16 cellular contexts compared by ENCODE assay signal in genomic region chr2:42959993-42960834, GRCh38.
DNase-seq lines count a peak whose midpoint lies in the region; ATAC-seq and TF ChIP-seq lines count a peak whose summit lies in the region.
"Had no signal": no experiment of that assay in that cellular context is flagged by ENCODE, and none has a peak within 500 bp of the region (broad histone marks: within the 10 kb centered on the region; RNA-seq: fewer than 3 reads in every experiment).

No MANE protein-coding gene starts in this region.

- H2AK9ac ChIP-seq in IMR-90 (replicated peaks; ENCODE audit: low read depth, low read length, poor library complexity): peak overlapping the region; percentile 29

- H3K9me1 ChIP-seq in IMR-90 (ENCODE audit: insufficient read depth, low read length): peaks cover 14% of the 10 kb centered on the region; the same call in 1 of the 2 replicates

- peak overlapping the region; percentile 82 for H3K4ac ChIP-seq in IMR-90 (ENCODE audit: low read depth, low read length)

- 96% methylated on average over 4 of the region's 10 CpGs; no CpG with 5 or more reads in 1 of the 2 experiments for WGBS in IMR-90 (ENCODE audit: extremely low coverage in 2 of 2, insufficient read length in 1 of 2), 2 experiments
- 42 to 72% methylated on average over 2 to 5 of the region's 10 CpGs for WGBS in esophagus squamous epithelium, 2 donors

- in situ Hi-C loops in IMR-90 (cut with MboI; ENCODE audit: low sequenced_read_pairs): no loop called here

- H2BK15ac ChIP-seq in IMR-90 (ENCODE audit: low read depth, low read length): peak overlapping the region; percentile 49; the same call in 1 of the 3 replicates

- H3K9me3 ChIP-seq in IMR-90 (ENCODE audit: control insufficient read depth, insufficient read depth, low read length) (no peaks in the 10 kb centered on the region), esophagus squamous epithelium (no peaks in the 10 kb centered on the region)

- TF ChIP-seq POLR2A in IMR-90 (IDR thresholded peaks at IDR 0.05; ENCODE audit: low read depth, low read length): no peak
- no peak for TF ChIP-seq POLR2A in esophagus squamous epithelium (IDR thresholded peaks at IDR 0.05)

- H3K27ac Mint-ChIP-seq in naive B cell: peak overlapping the region in 4 of 6 donors; percentile 14 to 91 (median 50)
- H3K27ac Mint-ChIP-seq in activated T-helper 17 cell treated with anti-CD3 and anti-CD28 coated beads, Interleukin-2, amount 50 U/mL, for 72 hours: no peak overlapping the region
- H3K27ac Mint-ChIP-seq: activated CD8-positive, alpha-beta T cell treated with anti-CD3 and anti-CD28 coated beads, Interleukin-2, amount 10 ng/mL, durations not matched to agents 7 days and 5 days; CD4-positive, CD25-positive, alpha-beta regulatory T cell had no signal

- dilution Hi-C loops in IMR-90 (cut with HindIII; ENCODE audit: low sequenced_read_pairs, unreplicated experiment): no loop called here

- no peak for TF ChIP-seq RAD21 in IMR-90 (IDR thresholded peaks at IDR 0.05; ENCODE audit: low read length)

- H3K9me3 Mint-ChIP-seq in naive B cell: peaks cover 0 to 3% (median 0%) of the 10 kb centered on the region in 7 donors
- H3K9me3 Mint-ChIP-seq in activated T-helper 17 cell treated with anti-CD3 and anti-CD28 coated beads, Interleukin-2, amount 50 U/mL, for 72 hours: no peaks in the 10 kb centered on the region
- H3K9me3 Mint-ChIP-seq: CD4-positive, CD25-positive, alpha-beta regulatory T cell; central memory CD8-positive, alpha-beta T cell had no signal

- H2BK20ac ChIP-seq in IMR-90 (ENCODE audit: low read depth, low read length): peak overlapping the region; percentile 71

- no peaks in the 10 kb centered on the region for H4K20me1 ChIP-seq in IMR-90 (ENCODE audit: insufficient read depth, low read length)

- no peak for TF ChIP-seq CTCF in IMR-90 (conservative IDR thresholded peaks at IDR 0.05; ENCODE audit: low read depth, low read length)
- no peak for TF ChIP-seq CTCF in esophagus squamous epithelium (IDR thresholded peaks at IDR 0.05)

- peak overlapping the region; percentile 74 for H2BK120ac ChIP-seq in IMR-90 (ENCODE audit: low read depth, low read length)

- peaks cover 43 to 64% (median 63%) of the 10 kb centered on the region in 3 donors for H3K4me1 Mint-ChIP-seq in naive B cell
- no peaks in the 10 kb centered on the region for H3K4me1 Mint-ChIP-seq in activated T-helper 17 cell treated with anti-CD3 and anti-CD28 coated beads, Interleukin-2, amount 50 U/mL, for 72 hours
- H3K4me1 Mint-ChIP-seq: central memory CD8-positive, alpha-beta T cell had no signal

- no peaks in the 10 kb centered on the region for H3K79me1 ChIP-seq in IMR-90 (ENCODE audit: low read depth in 1 of 2, low read length in 2 of 2)

- no peak for ATAC-seq in IMR-90 (ENCODE audit: low read depth)
- no peak for ATAC-seq in naive B cell (ENCODE audit: low read depth in 2 of 2)
- no peak for ATAC-seq in HG03565 (IDR thresholded peaks at IDR 0.05; ENCODE audit: unreplicated experiment)
- no peak for ATAC-seq in activated T-helper 17 cell treated with anti-CD3 and anti-CD28 coated beads, Interleukin-2, amount 50 U/mL, for 72 hours (replicated peaks)
- ATAC-seq: activated CD8-positive, alpha-beta T cell treated with anti-CD3 and anti-CD28 coated beads, Interleukin-2, amount 10 ng/mL, durations not matched to agents 7 days and 5 days; HCT116 had no signal

- intact Hi-C loops in IMR-90 (cut with micrococcal nuclease) (loop anchor here (10.0 kb wide), 1 partner anchor 145 kb away; no protein-coding TSS in a partner anchor), esophagus squamous epithelium (cut with DNase I) (no loop called here)

- no peak overlapping the region for H3K56ac ChIP-seq in IMR-90 (ENCODE audit: extremely low read depth, insufficient read depth, low read length)

- POLR2A ChIA-PET in IMR-90 (lab: Charles Lee; ENCODE audit: unreplicated experiment): no interaction called here

- no peak overlapping the region for H3K4me3 Mint-ChIP-seq in naive B cell
- H3K4me3 Mint-ChIP-seq in activated T-helper 17 cell treated with anti-CD3 and anti-CD28 coated beads, Interleukin-2, amount 50 U/mL, for 72 hours: no peak overlapping the region
- H3K4me3 Mint-ChIP-seq: activated CD8-positive, alpha-beta T cell treated with anti-CD3 and anti-CD28 coated beads, Interleukin-2, amount 10 ng/mL, durations not matched to agents 7 days and 5 days; CD4-positive, CD25-positive, alpha-beta regulatory T cell; central memory CD8-positive, alpha-beta T cell had no signal

- no peak overlapping the region for H2AFZ ChIP-seq in IMR-90 (replicated peaks; ENCODE audit: low read length, poor library complexity)

- no peak overlapping the region; the same call in 1 of the 2 replicates for H3K4me2 ChIP-seq in IMR-90 (ENCODE audit: low read depth, low read length)

- DNase-seq in IMR-90 (no peak), esophagus squamous epithelium (lab: John Stamatoyannopoulos, UW) (no peak), naive B cell (no peak), substantia nigra (lab: John Stamatoyannopoulos, UW) (no peak), COLO668 (lab: John Stamatoyannopoulos, UW; ENCODE audit: unreplicated experiment) (no peak), CD1c-positive myeloid dendritic cell (ENCODE audit: extremely low spot score) (no peak)
- DNase-seq: activated CD8-positive, alpha-beta T cell treated with anti-CD3 and anti-CD28 coated beads, Interleukin-2, amount 10 ng/mL, durations not matched to agents 7 days and 5 days; activated naive CD4-positive, alpha-beta T cell; CD4-positive, CD25-positive, alpha-beta regulatory T cell; erythroblast; NCI-H1105 treated with DMSO at 0.1 percent for 48 hours; NCI-H524 treated with DMSO at 0.1 percent for 48 hours had no signal

- no peaks in the 10 kb centered on the region for H3K27me3 Mint-ChIP-seq in naive B cell
- H3K27me3 Mint-ChIP-seq in activated T-helper 17 cell treated with anti-CD3 and anti-CD28 coated beads, Interleukin-2, amount 50 U/mL, for 72 hours: peaks cover 9% of the 10 kb centered on the region

- H2AK5ac ChIP-seq in IMR-90 (ENCODE audit: low read depth, low read length): peak overlapping the region; percentile 66

- no TSS peak for BruUV-seq in IMR-90 (replicated peaks; lab: Mats Ljungman, UMichigan)

- peak overlapping the region; percentile 61; the same call in 1 of the 2 replicates for H4K5ac ChIP-seq in IMR-90 (ENCODE audit: low read depth, low read length)

- H3K18ac ChIP-seq in IMR-90 (ENCODE audit: low read depth, low read length): peak overlapping the region; percentile 75; the same call in 1 of the 2 replicates

- no peak overlapping the region for H2BK5ac ChIP-seq in IMR-90 (ENCODE audit: low read depth, low read length, poor library complexity, severe bottlenecking)

- H3K9ac ChIP-seq in IMR-90 (ENCODE audit: low read depth, low read length): no peak overlapping the region

- no peaks in the 10 kb centered on the region for H3K36me3 Mint-ChIP-seq in naive B cell
- H3K36me3 Mint-ChIP-seq in activated T-helper 17 cell treated with anti-CD3 and anti-CD28 coated beads, Interleukin-2, amount 50 U/mL, for 72 hours (ENCODE audit: low read depth): no peaks in the 10 kb centered on the region

- CTCF ChIA-PET in IMR-90 (lab: Yijun Ruan, JAX): no interaction called here

- H3K4me1 ChIP-seq in IMR-90 (ENCODE audit: control insufficient read depth, insufficient read depth, low read length): peaks cover 30% of the 10 kb centered on the region
- peaks cover 12 to 82% (median 50%) of the 10 kb centered on the region in 3 donors for H3K4me1 ChIP-seq in esophagus squamous epithelium

- H3K23ac ChIP-seq in IMR-90 (ENCODE audit: low read depth, low read length): no peak overlapping the region

- H4K8ac ChIP-seq in IMR-90 (ENCODE audit: low read depth in 2 of 2, low read length in 2 of 2): peak overlapping the region in 1 of 2 experiments; percentile 53; a peak in 2 of 4 replicates

- H3K14ac ChIP-seq in IMR-90 (replicated peaks; ENCODE audit: low read depth, low read length): peak overlapping the region; percentile 76

- H3K4me3 ChIP-seq in IMR-90 (ENCODE audit: insufficient read depth, low read depth, low read length): no peak overlapping the region
- no peak overlapping the region for H3K4me3 ChIP-seq in esophagus squamous epithelium

- H3K27me3 ChIP-seq in IMR-90 (ENCODE audit: control insufficient read depth, insufficient read depth, low read length) (no peaks in the 10 kb centered on the region), esophagus squamous epithelium (no peaks in the 10 kb centered on the region)

- H4K91ac ChIP-seq in IMR-90 (ENCODE audit: insufficient read depth, low read depth, low read length): peak overlapping the region; percentile 65; the same call in 1 of the 2 replicates

- no peaks in the 10 kb centered on the region for H3K36me3 ChIP-seq in IMR-90 (ENCODE audit: control insufficient read depth, insufficient read depth, low read length)
- H3K36me3 ChIP-seq in esophagus squamous epithelium: no peaks in the 10 kb centered on the region

- H3K27ac ChIP-seq in IMR-90 (ENCODE audit: insufficient read depth, low read length) (peak overlapping the region; percentile 95; the same call in 1 of the 2 replicates), esophagus squamous epithelium (peak overlapping the region; percentile 71 to 89 (median 84)), substantia nigra (ENCODE audit: low read depth, low read length, poor library complexity, severe bottlenecking) (peak overlapping the region; percentile 56)

TF ChIP-seq in IMR-90, 13 proteins besides CTCF, POLR2A, EP300 and RAD21 (continues in another document):
- no peak for TF ChIP-seq MAFK (IDR thresholded peaks at IDR 0.05; ENCODE audit: low read depth, low read length)
- TF ChIP-seq MAZ (IDR thresholded peaks at IDR 0.05; ENCODE audit: borderline replicate concordance, low read depth, low read length): no peak
- TF ChIP-seq FOS (IDR thresholded peaks at IDR 0.05; ENCODE audit: low read depth, low read length): no peak
- TF ChIP-seq USF2 (IDR thresholded peaks at IDR 0.05; ENCODE audit: low read depth, low read length): no peak
- no peak for TF ChIP-seq RFX5 (IDR thresholded peaks at IDR 0.05; ENCODE audit: low read depth, low read length)
